8 cellular contexts compared by ENCODE assay signal in genomic region chr15:64825081-64825430, GRCh38. TPM values are rescaled to one million over a fixed set of nuclear protein-coding genes. Genes with fewer than 3 reads are reported as not detected.
A peak's percentile ranks its signal among the peaks of the same experiment; 100 is the strongest.
DNase-seq lines count a peak whose midpoint lies in the region; ATAC-seq and TF ChIP-seq lines count a peak whose summit lies in the region.

No MANE protein-coding gene starts in this region.

- DNase-seq in activated CD8-positive, alpha-beta memory T cell treated with anti-CD3 and anti-CD28 coated beads, Interleukin-2, amount 10 ng/mL, durations not matched to agents 7 days and 5 days, result no peak
- no peak for DNase-seq in activated CD8-positive, alpha-beta memory T cell treated with anti-CD3 and anti-CD28 coated beads, Interleukin-2, amount 50 U/mL, for 4 hours
- DNase-seq in PC-3 (no peak), ovary (no peak), hepatic stellate cell (ENCODE audit: low spot score) (no peak), NCI-H1694 (lab: John Stamatoyannopoulos, UW) (no peak)

- CTCF ChIA-PET in activated CD8-positive, alpha-beta memory T cell treated with anti-CD3 and anti-CD28 coated beads, Interleukin-2, amount 10 ng/mL, durations not matched to agents 7 days and 5 days (lab: Charles Lee), result interaction anchor here (0.9 to 2.7 kb wide), 8 partner anchors 11 to 97 kb away, joined by 3 to 22 read pairs (median 6); no protein-coding TSS in a partner anchor
- CTCF ChIA-PET in PC-3 (lab: Charles Lee), result no interaction called here

- POLR2A ChIA-PET in PC-3 (lab: Charles Lee; ENCODE audit: unreplicated experiment), result no interaction called here

- H3K4me3 ChIP-seq in PC-3 (ENCODE audit: low read length) (peak overlapping the region; percentile 86), esophagus (ENCODE audit: low read depth in 1 of 2, low read length in 2 of 2) (peak overlapping the region; percentile 41 to 53), ovary (peak overlapping the region; percentile 27)

- H4K20me1 ChIP-seq in PC-3 (ENCODE audit: low read length), result no peaks in the 10 kb centered on the region

- H3K9ac ChIP-seq in PC-3 (ENCODE audit: low read length), result peak overlapping the region; percentile 71

- H3K4me1 Mint-ChIP-seq in activated CD8-positive, alpha-beta memory T cell treated with anti-CD3 and anti-CD28 coated beads, Interleukin-2, amount 10 ng/mL, durations not matched to agents 7 days and 5 days, result peaks cover 30% of the 10 kb centered on the region

- intact Hi-C loops in PC-3 (cut with micrococcal nuclease), result no loop called here
- intact Hi-C loops in ovary (cut with DNase I), result no loop called here

- WGBS in esophagus, 2 donors, result 0 to 1% methylated on average over 13 of the region's 13 CpGs
- 0 to 1% (median 1%) methylated on average over 13 of the region's 13 CpGs for WGBS in ovary, 3 donors

- H3K36me3 ChIP-seq in PC-3 (ENCODE audit: low read depth, low read length) (no peaks in the 10 kb centered on the region), esophagus (ENCODE audit: control insufficient read depth in 2 of 2, insufficient read depth in 2 of 2, low read length in 1 of 2) (no peaks in the 10 kb centered on the region), ovary (no peaks in the 10 kb centered on the region)

- no peaks in the 10 kb centered on the region for H3K9me3 ChIP-seq in PC-3 (ENCODE audit: low read length)
- no peaks in the 10 kb centered on the region for H3K9me3 ChIP-seq in esophagus (ENCODE audit: control insufficient read depth in 2 of 2, insufficient read depth in 1 of 2, low read depth in 1 of 2, low read length in 1 of 2)
- no peaks in the 10 kb centered on the region for H3K9me3 ChIP-seq in ovary

- peak overlapping the region; percentile 79 for H2AFZ ChIP-seq in PC-3 (ENCODE audit: low read length)

- no peak for TF ChIP-seq EP300 in ovary (IDR thresholded peaks at IDR 0.05)

- peak overlapping the region; percentile 98 for H3K4me3 Mint-ChIP-seq in activated CD8-positive, alpha-beta memory T cell treated with anti-CD3 and anti-CD28 coated beads, Interleukin-2, amount 10 ng/mL, durations not matched to agents 7 days and 5 days

- H3K9me3 Mint-ChIP-seq in activated CD8-positive, alpha-beta memory T cell treated with anti-CD3 and anti-CD28 coated beads, Interleukin-2, amount 10 ng/mL, durations not matched to agents 7 days and 5 days (ENCODE audit: low read depth), result no peaks in the 10 kb centered on the region

- TSS peak; percentile 60 for BruUV-seq in PC-3 (replicated peaks; lab: Mats Ljungman, UMichigan)

- no peaks in the 10 kb centered on the region for H3K27me3 Mint-ChIP-seq in activated CD8-positive, alpha-beta memory T cell treated with anti-CD3 and anti-CD28 coated beads, Interleukin-2, amount 10 ng/mL, durations not matched to agents 7 days and 5 days

- no peak overlapping the region for H3K27ac ChIP-seq in PC-3 (ENCODE audit: low read length)
- peak overlapping the region in 1 of 2 donors; percentile 12 for H3K27ac ChIP-seq in esophagus (ENCODE audit: low read depth in 2 of 2, low read length in 1 of 2)
- no peak overlapping the region for H3K27ac ChIP-seq in ovary

- no peak for TF ChIP-seq POLR2A in ovary (IDR thresholded peaks at IDR 0.05)

- no peaks in the 10 kb centered on the region for H3F3A ChIP-seq in PC-3 (ENCODE audit: low read length, unreplicated experiment)

- H3K27ac Mint-ChIP-seq in activated CD8-positive, alpha-beta memory T cell treated with anti-CD3 and anti-CD28 coated beads, Interleukin-2, amount 10 ng/mL, durations not matched to agents 7 days and 5 days, result peak overlapping the region; percentile 93

- peak overlapping the region; percentile 90 for H3K4me2 ChIP-seq in PC-3 (ENCODE audit: low read length)

- peaks cover 26% of the 10 kb centered on the region for H3K79me2 ChIP-seq in PC-3 (ENCODE audit: low read length)

- H3K9me2 ChIP-seq in PC-3 (replicated peaks; ENCODE audit: low read length), result no peaks in the 10 kb centered on the region

- TF ChIP-seq CTCF in PC-3 (conservative IDR thresholded peaks at IDR 0.05; ENCODE audit: low read depth, low read length) (no peak), ovary (IDR thresholded peaks at IDR 0.05) (no peak)

- H3K27me3 ChIP-seq in PC-3 (ENCODE audit: low read length), result no peaks in the 10 kb centered on the region
- no peaks in the 10 kb centered on the region for H3K27me3 ChIP-seq in esophagus (ENCODE audit: control insufficient read depth in 1 of 2, insufficient read depth in 2 of 2, low read length in 2 of 2)
- H3K27me3 ChIP-seq in ovary, result no peaks in the 10 kb centered on the region

- ATAC-seq in activated CD8-positive, alpha-beta memory T cell treated with anti-CD3 and anti-CD28 coated beads, Interleukin-2, amount 10 ng/mL, durations not matched to agents 7 days and 5 days, result peak; percentile 11
- ATAC-seq in PC-3, result peak; percentile 5
- no peak for ATAC-seq in HG03571 (IDR thresholded peaks at IDR 0.05; ENCODE audit: unreplicated experiment)

- H3K4me1 ChIP-seq in PC-3 (ENCODE audit: insufficient read depth, low read length), result peaks cover 5% of the 10 kb centered on the region
- peaks cover 6 to 8% of the 10 kb centered on the region in 2 donors for H3K4me1 ChIP-seq in esophagus (ENCODE audit: control insufficient read depth in 2 of 2, insufficient read depth in 2 of 2, low read length in 1 of 2)
- peaks cover 5% of the 10 kb centered on the region for H3K4me1 ChIP-seq in ovary (ENCODE audit: insufficient read depth)

- peaks cover 21% of the 10 kb centered on the region for H3K36me3 Mint-ChIP-seq in activated CD8-positive, alpha-beta memory T cell treated with anti-CD3 and anti-CD28 coated beads, Interleukin-2, amount 10 ng/mL, durations not matched to agents 7 days and 5 days

RNA-seq across cellular contexts. Expression of gene PIF1, which starts 0.4 kb away (rescaled TPM):
- 10 to 100 TPM; 59.5 to 85.5 TPM for total RNA-seq in activated CD8-positive, alpha-beta memory T cell treated with anti-CD3 and anti-CD28 coated beads, Interleukin-2, amount 10 ng/mL, durations not matched to agents 7 days and 5 days
- 43.5 and 45.3 TPM in 2 replicates for total RNA-seq in PC-3 (2014; rRNA removed)
- polyA plus RNA-seq in esophagus, result 1 to 10 TPM; 5.0 to 9.2 TPM
- 1 to 10 TPM in 2 of 7 donors, under 1 TPM in 3, not detected in 2; 0.18 to 1.4 (median 0.37) TPM for total RNA-seq in ovary
- under 1 TPM; 0.98 to 0.99 TPM for polyA plus RNA-seq in ovary

RNA-seq across cellular contexts. Expression of gene PLEKHO2, which starts 16.7 kb away (rescaled TPM):
- 10 to 100 TPM; 27.8 to 28.4 TPM for total RNA-seq in activated CD8-positive, alpha-beta memory T cell treated with anti-CD3 and anti-CD28 coated beads, Interleukin-2, amount 10 ng/mL, durations not matched to agents 7 days and 5 days
- total RNA-seq in PC-3 (2014; rRNA removed) (3.7 and 4.3 TPM in 2 replicates), ovary (10 to 100 TPM; 12.6 to 42.7 (median 27.9) TPM)
- polyA plus RNA-seq in esophagus (1 to 10 TPM; 4.8 to 6.6 TPM), ovary (10 to 100 TPM; 16.6 to 19.5 TPM)

RNA-seq across cellular contexts. Expression of gene RBPMS2, which starts 49.7 kb away (rescaled TPM):
- total RNA-seq in activated CD8-positive, alpha-beta memory T cell treated with anti-CD3 and anti-CD28 coated beads, Interleukin-2, amount 10 ng/mL, durations not matched to agents 7 days and 5 days, result not detected
- not detected in 2 replicates for total RNA-seq in PC-3 (2014; rRNA removed)
- 1 to 10 TPM; 5.2 to 7.9 TPM for polyA plus RNA-seq in esophagus
- total RNA-seq in ovary, result 10 to 100 TPM in 5 of 7 donors, 1 to 10 TPM in 2; 1.1 to 23.8 (median 10.8) TPM
- polyA plus RNA-seq in ovary, result 1 to 10 TPM; 6.0 to 6.8 TPM

Comparison
In these comparisons a context has a peak if more than half of its experiments do, and no peak if none do; other contexts are left out.
1. H3K4me3 ChIP-seq: peak in every context shown above with its lines; median percentile 86 in PC-3; 47 in esophagus; 27 in ovary.
2. RNA of gene PIF1, which starts 0.4 kb away (total RNA-seq): 59.5 to 85.5 TPM in activated CD8-positive, alpha-beta memory T cell treated with anti-CD3 and anti-CD28 coated beads, Interleukin-2, amount 10 ng/mL, durations not matched to agents 7 days and 5 days and 43.5 to 45.3 TPM in PC-3; 0.18 to 1.4 TPM in ovary; every median in the first group is over 10 times any median in the second.